19 cellular contexts compared by ENCODE assay signal in genomic region chr1:91870322-91870721, GRCh38.
"Had no signal": no experiment of that assay in that cellular context is flagged by ENCODE, and none has a peak within 500 bp of the region (broad histone marks: within the 10 kb centered on the region; RNA-seq: fewer than 3 reads in every experiment).

No MANE protein-coding gene starts in this region.

- H3K9me3 ChIP-seq: esophagus muscularis mucosa, gastrocnemius medialis, heart right ventricle, right atrium auricular region, thoracic aorta, transverse colon had no signal

- ATAC-seq: gastrocnemius medialis; heart right ventricle; left cardiac atrium; stimulated activated naive CD8-positive, alpha-beta T cell treated with anti-CD3 and anti-CD28 coated beads, Interleukin-15, amount 100 ng/mL, for 72 hours had no signal

- H3K4me3 ChIP-seq: esophagus muscularis mucosa, gastrocnemius medialis, heart right ventricle, right atrium auricular region, thoracic aorta, transverse colon had no signal

- H3K36me3 ChIP-seq: esophagus muscularis mucosa, gastrocnemius medialis, heart right ventricle, right atrium auricular region, thoracic aorta, transverse colon had no signal

- DNase-seq: effector memory CD4-positive, alpha-beta T cell; gastrocnemius medialis; heart right ventricle; hypothalamus; islet precursor cell; left cardiac atrium; mesendoderm; naive B cell; posterior cingulate gyrus; small intestine; stimulated activated CD4-positive, alpha-beta T cell treated with anti-CD3 and anti-CD28 coated beads, Interleukin-12 subunit alpha, Interleukin-12 subunit beta, amount 100 ng/mL, for 4 hours; stimulated activated naive CD8-positive, alpha-beta T cell treated with anti-CD3 and anti-CD28 coated beads, Interleukin-15, amount 100 ng/mL, for 72 hours; substantia nigra; transverse colon had no signal

- H3K36me3 Mint-ChIP-seq: naive B cell had no signal

- H3K27me3 Mint-ChIP-seq: stimulated activated naive CD8-positive, alpha-beta T cell treated with anti-CD3 and anti-CD28 coated beads, Interleukin-15, amount 100 ng/mL, for 72 hours had no signal

- H3K27me3 ChIP-seq: esophagus muscularis mucosa, gastrocnemius medialis, heart right ventricle, right atrium auricular region, transverse colon had no signal

- H3K4me1 Mint-ChIP-seq: naive B cell had no signal

- H3K27ac ChIP-seq: epithelial cell of prostate, gastrocnemius medialis, heart right ventricle, right atrium auricular region, thoracic aorta, transverse colon had no signal

- H3K9me3 Mint-ChIP-seq: stimulated activated naive CD8-positive, alpha-beta T cell treated with anti-CD3 and anti-CD28 coated beads, Interleukin-15, amount 100 ng/mL, for 72 hours had no signal

- FAIRE-seq: small intestine had no signal

- H3K4me3 Mint-ChIP-seq: naive B cell; neural crest cell; stimulated activated naive CD8-positive, alpha-beta T cell treated with anti-CD3 and anti-CD28 coated beads, Interleukin-15, amount 100 ng/mL, for 72 hours had no signal

- H3K27ac Mint-ChIP-seq: naive B cell; stimulated activated naive CD8-positive, alpha-beta T cell treated with anti-CD3 and anti-CD28 coated beads, Interleukin-15, amount 100 ng/mL, for 72 hours had no signal
